1 cellular context compared by ENCODE assay signal in genomic region chr5:72314571-72315172, GRCh38.
TF ChIP-seq lines count a peak whose summit lies in the region.

No MANE protein-coding gene starts in this region.

TF ChIP-seq in K562, 482 proteins besides CTCF, POLR2A, EP300 and RAD21:
- TF ChIP-seq NFIC (IDR thresholded peaks at IDR 0.05): peak; percentile 62
- TF ChIP-seq LARP7 (IDR thresholded peaks at IDR 0.05): no peak
- TF ChIP-seq ZNF263 (CRISPR knock-in tag; IDR thresholded peaks at IDR 0.05; ENCODE audit: borderline replicate concordance): no peak
TF ChIP-seq in K562: peak in this region for 1.
